ENCODE assay signal across 10 cellular contexts in the genomic region with DNA sequence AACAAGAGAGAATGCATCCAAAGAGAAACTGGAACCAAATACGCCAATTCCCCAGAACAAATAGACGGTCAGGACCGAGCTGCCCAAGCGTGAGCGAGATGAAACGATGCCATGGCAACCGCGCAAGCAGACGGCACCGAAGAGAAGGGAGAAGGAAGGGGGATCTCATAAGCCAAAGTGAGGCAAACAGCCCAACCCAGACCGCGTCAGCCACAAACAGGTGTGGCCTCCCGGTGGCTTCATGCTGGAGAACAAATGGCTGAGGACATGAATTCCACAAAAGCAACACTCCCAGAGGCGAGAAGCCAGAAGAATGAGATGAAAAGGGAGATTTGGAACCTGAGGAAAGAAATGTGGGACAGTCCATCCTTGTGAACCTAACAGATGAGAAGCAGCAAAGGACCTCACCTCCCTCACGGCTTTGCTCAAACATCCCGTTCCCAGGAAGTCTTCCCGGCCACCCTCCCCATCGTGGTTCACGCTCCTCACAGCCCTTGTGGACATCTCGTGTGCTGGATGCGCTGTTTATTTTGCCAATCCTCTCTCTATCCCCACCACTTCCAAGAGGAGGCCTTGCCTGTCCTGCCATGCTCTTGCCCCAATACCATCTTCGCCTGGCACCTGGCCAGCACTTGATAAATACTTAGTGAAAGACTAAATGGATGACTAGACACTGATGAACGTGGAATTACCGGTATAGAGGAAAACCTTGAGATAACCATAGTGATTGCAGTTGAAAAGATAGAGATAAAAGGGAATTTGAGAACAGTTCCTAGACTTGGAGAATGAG.
DNase-seq lines count a peak whose midpoint lies in the region; ATAC-seq and TF ChIP-seq lines count a peak whose summit lies in the region.
"Had no signal": no experiment of that assay in that cellular context is flagged by ENCODE, and none has a peak within 500 bp of the region (broad histone marks: within the 10 kb centered on the region; RNA-seq: fewer than 3 reads in every experiment).

No MANE protein-coding gene starts in this region.

- DNase-seq in DMS79 treated with DMSO at 0.1 percent for 48 hours (lab: John Stamatoyannopoulos, UW) (peak; percentile 65), NCI-H2029 (lab: John Stamatoyannopoulos, UW) (peak; percentile 83), body of pancreas (peak in 3 of 4 donors; percentile 34 to 50 (median 44)), nephron progenitor cell (peak; percentile 45), NCI-H1048 (lab: John Stamatoyannopoulos, UW) (no peak), esophagus squamous epithelium (lab: John Stamatoyannopoulos, UW) (no peak)
- DNase-seq: brain microvascular endothelial cell, WERI-Rb-1 had no signal

- no peak for ATAC-seq in body of pancreas
- ATAC-seq in HG02763 (IDR thresholded peaks at IDR 0.05; ENCODE audit: unreplicated experiment), result no peak
- ATAC-seq in HG03342 (IDR thresholded peaks at IDR 0.05; ENCODE audit: unreplicated experiment), result no peak

- H3K4me1 ChIP-seq in body of pancreas (no peaks in the 10 kb centered on the region), esophagus squamous epithelium (peaks cover 0 to 21% (median 3%) of the 10 kb centered on the region in 3 donors)

- H3K36me3 Mint-ChIP-seq in nephron progenitor cell (ENCODE audit: low read depth), result peaks cover 11% of the 10 kb centered on the region

- no peaks in the 10 kb centered on the region for H3K27me3 ChIP-seq in body of pancreas
- H3K27me3 ChIP-seq in esophagus squamous epithelium, result peaks cover 0 to 90% (median 0%) of the 10 kb centered on the region in 4 donors

- H3K4me3 ChIP-seq in body of pancreas, result no peak overlapping the region
- H3K4me3 ChIP-seq in esophagus squamous epithelium, result peak overlapping the region in 2 of 4 donors; percentile 6 to 8

- 26 to 29% methylated on average over 24 of the region's 24 CpGs for WGBS in body of pancreas, 2 donors
- 22 to 24% methylated on average over 19 to 24 of the region's 24 CpGs for WGBS in esophagus squamous epithelium, 2 donors

- TF ChIP-seq POLR2A in body of pancreas (IDR thresholded peaks at IDR 0.05) (no peak), esophagus squamous epithelium (IDR thresholded peaks at IDR 0.05) (no peak)

- H3K9me3 ChIP-seq in body of pancreas (no peaks in the 10 kb centered on the region), esophagus squamous epithelium (no peaks in the 10 kb centered on the region)

- H3K27me3 Mint-ChIP-seq in nephron progenitor cell (ENCODE audit: low read depth, poor library complexity), result peaks cover 67% of the 10 kb centered on the region

- no peak for TF ChIP-seq CTCF in body of pancreas (IDR thresholded peaks at IDR 0.05)
- TF ChIP-seq CTCF in nephron progenitor cell (IDR thresholded peaks at IDR 0.05), result no peak
- no peak for TF ChIP-seq CTCF in esophagus squamous epithelium (IDR thresholded peaks at IDR 0.05)

- H3K27ac ChIP-seq in body of pancreas (peak overlapping the region in 2 of 4 donors; percentile 3 to 23), esophagus squamous epithelium (no peak overlapping the region)
- H3K27ac ChIP-seq: brain microvascular endothelial cell, WERI-Rb-1 had no signal

- peaks cover 50% of the 10 kb centered on the region for H3K4me1 Mint-ChIP-seq in nephron progenitor cell

- no peak overlapping the region for H3K27ac Mint-ChIP-seq in nephron progenitor cell

- H3K4me3 Mint-ChIP-seq in nephron progenitor cell, result peak overlapping the region; percentile 47

- intact Hi-C loops in body of pancreas (cut with DNase I), result no loop called here
- intact Hi-C loops in esophagus squamous epithelium (cut with DNase I), result no loop called here

- H3K9me3 Mint-ChIP-seq in nephron progenitor cell, result peaks cover 20% of the 10 kb centered on the region

- no peaks in the 10 kb centered on the region for H3K36me3 ChIP-seq in body of pancreas (replicated peaks in 1 of 2; ENCODE audit: insufficient read depth in 1 of 2, low read depth in 2 of 2)
- H3K36me3 ChIP-seq in esophagus squamous epithelium, result no peaks in the 10 kb centered on the region
- H3K36me3 ChIP-seq: brain microvascular endothelial cell, WERI-Rb-1 had no signal

Comparison
In these comparisons a context has a peak if more than half of its experiments do, and no peak if none do; other contexts are left out.
1. DNase-seq: peak in DMS79 treated with DMSO at 0.1 percent for 48 hours (single experiment), NCI-H2029 (single experiment), body of pancreas (3 of 4) and nephron progenitor cell (single experiment); none in NCI-H1048 (single experiment) and esophagus squamous epithelium (single experiment).